In the genomic region with DNA sequence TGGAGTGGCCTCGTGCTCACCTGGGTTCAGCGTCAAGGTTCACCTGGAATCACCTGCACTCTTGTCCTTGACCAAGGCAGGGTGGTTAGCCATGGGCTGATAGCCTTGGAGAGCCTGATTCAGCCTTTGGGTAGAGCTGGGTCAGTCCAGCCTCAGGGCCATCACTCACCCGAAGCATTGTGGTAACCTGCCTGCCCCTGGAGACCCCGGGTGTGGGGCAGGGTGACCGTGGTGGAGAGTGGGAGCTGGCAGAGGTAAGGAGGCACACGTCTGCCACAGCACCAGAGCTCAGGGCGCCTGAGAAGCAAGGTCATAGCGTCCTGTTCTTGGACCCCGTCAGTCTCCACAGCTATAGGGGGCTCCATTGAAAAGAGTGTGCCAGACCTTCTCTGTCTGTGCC, we compare ENCODE assay signal across 9 cellular contexts. TPM values are rescaled to one million over a fixed set of nuclear protein-coding genes. Genes with fewer than 3 reads are reported as not detected.
A peak's percentile ranks its signal among the peaks of the same experiment; 100 is the strongest.
DNase-seq lines count a peak whose midpoint lies in the region; ATAC-seq and TF ChIP-seq lines count a peak whose summit lies in the region.
"Had no signal": no experiment of that assay in that cellular context is flagged by ENCODE, and none has a peak within 500 bp of the region (broad histone marks: within the 10 kb centered on the region; RNA-seq: fewer than 3 reads in every experiment).

No MANE protein-coding gene starts in this region.

- H3K9me3 ChIP-seq in HUES48 (ENCODE audit: control insufficient read depth, insufficient read depth, low read length), result no peaks in the 10 kb centered on the region
- no peaks in the 10 kb centered on the region for H3K9me3 ChIP-seq in lower lobe of right lung

- CTCF ChIA-PET in BJ (lab: Yijun Ruan, JAX), result interaction anchor here (0.6 to 14.6 kb wide), 69 partner anchors 8 to 912 kb away, joined by 3 to 739 read pairs (median 6); a partner anchor contains a TSS

- H3K9ac ChIP-seq in HUES48 (ENCODE audit: low read depth, low read length), result no peak overlapping the region

- TF ChIP-seq CTCF in BJ (IDR thresholded peaks at IDR 0.05; ENCODE audit: insufficient read depth, low read depth, low read length) (no peak), chondrocyte (IDR thresholded peaks at IDR 0.05) (no peak), nephron progenitor cell (IDR thresholded peaks at IDR 0.05) (no peak), glutamatergic neuron (IDR thresholded peaks at IDR 0.05; ENCODE audit: partially characterized antibody, unreplicated experiment) (no peak), lower lobe of right lung (IDR thresholded peaks at IDR 0.05) (no peak)

- H3K36me3 Mint-ChIP-seq in chondrocyte (ENCODE audit: low read depth) (no peaks in the 10 kb centered on the region), nephron progenitor cell (ENCODE audit: low read depth) (no peaks in the 10 kb centered on the region), glutamatergic neuron (ENCODE audit: unreplicated experiment) (no peaks in the 10 kb centered on the region)

- H3K27ac Mint-ChIP-seq in chondrocyte (ENCODE audit: unreplicated experiment) (no peak overlapping the region), nephron progenitor cell (no peak overlapping the region), glutamatergic neuron (ENCODE audit: unreplicated experiment) (no peak overlapping the region)

- H3K4me1 ChIP-seq in HUES48 (ENCODE audit: control insufficient read depth, insufficient read depth, low read length) (peaks cover 8% of the 10 kb centered on the region; the same call in 1 of the 2 replicates), lower lobe of right lung (peaks cover 17% of the 10 kb centered on the region)

- H3K27ac ChIP-seq in HUES48 (ENCODE audit: low read depth, low read length) (no peak overlapping the region), lower lobe of right lung (no peak overlapping the region)

- H3K4me3 Mint-ChIP-seq in chondrocyte (ENCODE audit: unreplicated experiment), result peak overlapping the region; percentile 78
- H3K4me3 Mint-ChIP-seq in nephron progenitor cell, result peak overlapping the region; percentile 83
- no peak overlapping the region for H3K4me3 Mint-ChIP-seq in glutamatergic neuron (ENCODE audit: unreplicated experiment)

- H3K27me3 Mint-ChIP-seq in chondrocyte (ENCODE audit: low read depth), result peaks cover 28% of the 10 kb centered on the region
- H3K27me3 Mint-ChIP-seq in nephron progenitor cell (ENCODE audit: low read depth, poor library complexity), result peaks cover 60% of the 10 kb centered on the region
- H3K27me3 Mint-ChIP-seq in glutamatergic neuron (ENCODE audit: unreplicated experiment), result peaks cover 2% of the 10 kb centered on the region

- no peak for DNase-seq in BJ (ENCODE audit: low read depth)
- no peak for DNase-seq in chondrocyte (ENCODE audit: low spot score)
- no peak for DNase-seq in nephron progenitor cell
- no peak for DNase-seq in NCI-H526 (lab: John Stamatoyannopoulos, UW)
- DNase-seq in glutamatergic neuron, result no peak
- no peak for DNase-seq in lower lobe of right lung
- no peak for DNase-seq in NCI-H2081 treated with DMSO at 0.1 percent for 48 hours (lab: John Stamatoyannopoulos, UW)

- POLR2A ChIA-PET in BJ (lab: Charles Lee), result interaction anchor here (0.6 kb wide), 2 partner anchors 114 to 836 kb away, joined by 3 to 5 read pairs; no protein-coding TSS in a partner anchor

- ATAC-seq in lower lobe of right lung, result no peak

- H3K27me3 ChIP-seq in BJ (ENCODE audit: control insufficient read depth, insufficient read depth, low read length) (peaks cover 6% of the 10 kb centered on the region), HUES48 (ENCODE audit: control insufficient read depth, insufficient read depth, low read length) (peaks cover 29% of the 10 kb centered on the region), lower lobe of right lung (ENCODE audit: low read depth) (no peaks in the 10 kb centered on the region)

- H3K4me1 Mint-ChIP-seq in chondrocyte (ENCODE audit: low read depth), result peaks cover 8% of the 10 kb centered on the region
- H3K4me1 Mint-ChIP-seq in nephron progenitor cell, result peaks cover 4% of the 10 kb centered on the region
- H3K4me1 Mint-ChIP-seq in glutamatergic neuron (ENCODE audit: low read depth, unreplicated experiment), result peaks cover 8% of the 10 kb centered on the region

- H3K4me3 ChIP-seq in BJ (ENCODE audit: low read depth, low read length) (peak overlapping the region; percentile 41; the same call in 1 of the 2 replicates), HUES48 (ENCODE audit: low read depth, low read length) (peak overlapping the region; percentile 63; the same call in 1 of the 2 replicates), lower lobe of right lung (no peak overlapping the region)

- no peaks in the 10 kb centered on the region for H3K9me3 Mint-ChIP-seq in chondrocyte (ENCODE audit: low read depth)
- H3K9me3 Mint-ChIP-seq in nephron progenitor cell, result no peaks in the 10 kb centered on the region
- peaks cover 8% of the 10 kb centered on the region for H3K9me3 Mint-ChIP-seq in glutamatergic neuron (ENCODE audit: unreplicated experiment)

- H3K36me3 ChIP-seq in BJ (ENCODE audit: control insufficient read depth, insufficient read depth, low read length), result no peaks in the 10 kb centered on the region
- H3K36me3 ChIP-seq in HUES48 (ENCODE audit: control insufficient read depth, insufficient read depth, low read length), result no peaks in the 10 kb centered on the region
- H3K36me3 ChIP-seq in lower lobe of right lung, result no peaks in the 10 kb centered on the region

- intact Hi-C loops in lower lobe of right lung (cut with DNase I), result no loop called here

RNA-seq across cellular contexts. Expression of a gene that starts 27.7 kb away (rescaled TPM):
- not detected in 2 replicates for polyA plus RNA-seq in BJ (2011; rRNA removed)
- polyA minus RNA-seq in BJ (2011; rRNA and poly(A)+ RNA removed), result not detected in 2 replicates
- total RNA-seq in chondrocyte (not detected in 3 replicates), glutamatergic neuron (ENCODE audit: unreplicated experiment) (not detected), lower lobe of right lung (44.4 TPM)
- total RNA-seq: Daoy had no signal

RNA-seq across cellular contexts. Expression of a gene that starts 52.1 kb away (rescaled TPM):
- polyA plus RNA-seq in BJ (2011; rRNA removed), result 6.4 and 7.2 TPM in 2 replicates
- 7.2 and 8.0 TPM in 2 replicates for polyA minus RNA-seq in BJ (2011; rRNA and poly(A)+ RNA removed)
- total RNA-seq in chondrocyte (0.94 to 8.8 TPM (median 7.1 TPM) in 3 replicates), glutamatergic neuron (ENCODE audit: unreplicated experiment) (10.0 TPM), lower lobe of right lung (9.6 TPM)

Comparison
In these comparisons a context has a peak if more than half of its experiments do, and no peak if none do; other contexts are left out.
1. RNA of a gene that starts 27.7 kb away (total RNA-seq): 44.4 TPM in lower lobe of right lung (single experiment); not detected in chondrocyte and not detected in glutamatergic neuron (single experiment); every median in the first group is over 10 times any median in the second.